ENCODE assay signal across 17 cellular contexts in the genomic region with DNA sequence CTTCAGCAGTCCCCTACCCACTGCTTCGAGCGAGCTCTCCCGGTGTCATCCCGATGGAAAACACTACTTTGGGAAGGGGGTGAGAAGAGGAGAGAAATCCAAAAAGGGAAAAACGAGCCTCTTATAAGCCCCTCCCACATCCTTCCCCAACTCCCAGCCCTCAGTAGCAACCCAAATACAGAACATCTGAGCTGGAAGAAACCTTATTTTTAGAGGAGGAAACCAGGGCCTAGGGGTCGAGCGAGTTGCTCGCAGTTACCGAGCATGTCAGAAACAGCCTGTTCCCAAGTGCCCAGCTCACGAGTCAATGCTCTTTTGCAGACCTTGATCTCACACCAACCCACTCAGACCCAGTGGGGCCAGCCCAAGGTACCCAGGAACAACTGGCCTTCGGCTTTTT.
"Had no signal": no experiment of that assay in that cellular context is flagged by ENCODE, and none has a peak within 500 bp of the region (broad histone marks: within the 10 kb centered on the region; RNA-seq: fewer than 3 reads in every experiment).

No MANE protein-coding gene starts in this region.

- H3K27me3 ChIP-seq: thyroid gland had no signal

- H3K36me3 ChIP-seq: thyroid gland had no signal

- H3K27ac Mint-ChIP-seq: activated naive CD8-positive, alpha-beta T cell treated with anti-CD3 and anti-CD28 coated beads, Interleukin-2, amount 50 U/mL, for 24 hours; memory B cell; stimulated activated naive CD8-positive, alpha-beta T cell treated with anti-CD3 and anti-CD28 coated beads, Interleukin-15, amount 100 ng/mL, for 72 hours had no signal

- H3K4me3 ChIP-seq: thyroid gland had no signal

- H3K9me3 ChIP-seq: thyroid gland had no signal

- H3K4me1 Mint-ChIP-seq: activated naive CD8-positive, alpha-beta T cell treated with anti-CD3 and anti-CD28 coated beads, Interleukin-2, amount 50 U/mL, for 24 hours; stimulated activated naive CD8-positive, alpha-beta T cell treated with anti-CD3 and anti-CD28 coated beads, Interleukin-15, amount 100 ng/mL, for 72 hours had no signal

- H3K27ac ChIP-seq: epithelial cell of prostate, thyroid gland had no signal

- H3K36me3 Mint-ChIP-seq: immature natural killer cell, memory B cell had no signal

- H3K9me3 Mint-ChIP-seq: activated naive CD8-positive, alpha-beta T cell treated with anti-CD3 and anti-CD28 coated beads, Interleukin-2, amount 50 U/mL, for 24 hours; immature natural killer cell; memory B cell; nephron progenitor cell; stimulated activated naive CD8-positive, alpha-beta T cell treated with anti-CD3 and anti-CD28 coated beads, Interleukin-15, amount 100 ng/mL, for 72 hours had no signal

- H3K4me3 Mint-ChIP-seq: activated naive CD8-positive, alpha-beta T cell treated with anti-CD3 and anti-CD28 coated beads, Interleukin-2, amount 50 U/mL, for 24 hours; immature natural killer cell; memory B cell; nephron progenitor cell; stimulated activated naive CD8-positive, alpha-beta T cell treated with anti-CD3 and anti-CD28 coated beads, Interleukin-15, amount 100 ng/mL, for 72 hours had no signal

- H3K27me3 Mint-ChIP-seq: activated naive CD8-positive, alpha-beta T cell treated with anti-CD3 and anti-CD28 coated beads, Interleukin-2, amount 50 U/mL, for 24 hours; memory B cell had no signal

- DNase-seq: activated CD4-positive, alpha-beta T cell treated with anti-CD3 and anti-CD28 coated beads for 48 hours; activated CD8-positive, alpha-beta memory T cell treated with anti-CD3 and anti-CD28 coated beads for 24 hours; activated naive CD4-positive, alpha-beta T cell treated with Interleukin-2 at 50 U/mL for 16 hours; activated naive CD8-positive, alpha-beta T cell treated with anti-CD3 and anti-CD28 coated beads, Interleukin-2, amount 50 U/mL, for 24 hours; central memory CD4-positive, alpha-beta T cell; cortex of kidney; effector memory CD4-positive, alpha-beta T cell; immature natural killer cell; left colon; nephron progenitor cell; stimulated activated CD4-positive, alpha-beta T cell treated with anti-CD3 and anti-CD28 coated beads, Interleukin-15, amount 100 ng/mL, for 24 hours; stimulated activated CD4-positive, alpha-beta T cell treated with anti-CD3 and anti-CD28 coated beads, Interleukin-4, amount 100 ng/mL, for 24 hours; stimulated activated naive CD8-positive, alpha-beta T cell treated with anti-CD3 and anti-CD28 coated beads, Interleukin-15, amount 100 ng/mL, for 72 hours; T-helper 9 cell; thyroid gland had no signal
